In genomic region chr21:25501448-25501847, GRCh38 we compare ENCODE assay signal across 11 cellular contexts.
DNase-seq lines count a peak whose midpoint lies in the region; ATAC-seq and FAIRE-seq lines count a peak whose summit lies in the region.
"Had no signal": no experiment of that assay in that cellular context is flagged by ENCODE, and none has a peak within 500 bp of the region (broad histone marks: within the 10 kb centered on the region; RNA-seq: fewer than 3 reads in every experiment).

No MANE protein-coding gene starts in this region.

- H3K4me1 Mint-ChIP-seq in activated CD4-positive, alpha-beta memory T cell treated with anti-CD3 and anti-CD28 coated beads for 36 hours (ENCODE audit: low read depth): peaks cover 60% of the 10 kb centered on the region
- peaks cover 24% of the 10 kb centered on the region for H3K4me1 Mint-ChIP-seq in activated CD4-positive, alpha-beta memory T cell treated with anti-CD3 and anti-CD28 coated beads, Interleukin-2, amount 10 ng/mL, durations not matched to agents 7 days and 5 days

- FAIRE-seq in GM19239 (lab: Jason Lieb, UNC): no peak

- ATAC-seq in GM19467 (IDR thresholded peaks at IDR 0.05; ENCODE audit: unreplicated experiment) (peak; percentile 6), HG03045 (IDR thresholded peaks at IDR 0.05; ENCODE audit: unreplicated experiment) (peak; percentile 13)

- H3K9me3 Mint-ChIP-seq in activated CD4-positive, alpha-beta memory T cell treated with anti-CD3 and anti-CD28 coated beads for 36 hours: peaks cover 17% of the 10 kb centered on the region
- H3K9me3 Mint-ChIP-seq in activated CD4-positive, alpha-beta memory T cell treated with anti-CD3 and anti-CD28 coated beads, Interleukin-2, amount 10 ng/mL, durations not matched to agents 7 days and 5 days: peaks cover 30% of the 10 kb centered on the region

- peaks cover 38% of the 10 kb centered on the region for H3K36me3 Mint-ChIP-seq in activated CD4-positive, alpha-beta memory T cell treated with anti-CD3 and anti-CD28 coated beads for 36 hours
- H3K36me3 Mint-ChIP-seq in activated CD4-positive, alpha-beta memory T cell treated with anti-CD3 and anti-CD28 coated beads, Interleukin-2, amount 10 ng/mL, durations not matched to agents 7 days and 5 days (ENCODE audit: low read depth): peaks cover 23% of the 10 kb centered on the region

- H3K4me3 Mint-ChIP-seq in activated CD4-positive, alpha-beta memory T cell treated with anti-CD3 and anti-CD28 coated beads for 36 hours: peak overlapping the region; percentile 39
- no peak overlapping the region for H3K4me3 Mint-ChIP-seq in activated CD4-positive, alpha-beta memory T cell treated with anti-CD3 and anti-CD28 coated beads, Interleukin-2, amount 10 ng/mL, durations not matched to agents 7 days and 5 days

- no peaks in the 10 kb centered on the region for H3K27me3 Mint-ChIP-seq in activated CD4-positive, alpha-beta memory T cell treated with anti-CD3 and anti-CD28 coated beads for 36 hours
- H3K27me3 Mint-ChIP-seq in activated CD4-positive, alpha-beta memory T cell treated with anti-CD3 and anti-CD28 coated beads, Interleukin-2, amount 10 ng/mL, durations not matched to agents 7 days and 5 days: no peaks in the 10 kb centered on the region

- peak overlapping the region; percentile 87 for H3K27ac Mint-ChIP-seq in activated CD4-positive, alpha-beta memory T cell treated with anti-CD3 and anti-CD28 coated beads for 36 hours
- no peak overlapping the region for H3K27ac Mint-ChIP-seq in activated CD4-positive, alpha-beta memory T cell treated with anti-CD3 and anti-CD28 coated beads, Interleukin-2, amount 10 ng/mL, durations not matched to agents 7 days and 5 days

- CTCF ChIA-PET in activated CD4-positive, alpha-beta memory T cell treated with anti-CD3 and anti-CD28 coated beads for 36 hours (lab: Charles Lee): interaction anchor here (0.9 to 1.0 kb wide), 2 partner anchors 9 to 13 kb away, joined by 3 read pairs; no protein-coding TSS in a partner anchor
- CTCF ChIA-PET in activated CD4-positive, alpha-beta memory T cell treated with anti-CD3 and anti-CD28 coated beads, Interleukin-2, amount 10 ng/mL, durations not matched to agents 7 days and 5 days (lab: Charles Lee): no interaction called here

- intact Hi-C loops in activated CD4-positive, alpha-beta memory T cell treated with anti-CD3 and anti-CD28 coated beads for 36 hours (cut with micrococcal nuclease): no loop called here

- POLR2A ChIA-PET in activated CD4-positive, alpha-beta memory T cell treated with anti-CD3 and anti-CD28 coated beads for 36 hours (lab: Charles Lee): interaction anchor here (1.3 to 3.5 kb wide), 14 partner anchors 10 to 80 kb away, joined by 3 to 30 read pairs (median 8); no protein-coding TSS in a partner anchor
- POLR2A ChIA-PET in activated CD4-positive, alpha-beta memory T cell treated with anti-CD3 and anti-CD28 coated beads, Interleukin-2, amount 10 ng/mL, durations not matched to agents 7 days and 5 days (lab: Charles Lee): interaction anchor here (0.6 kb wide), 1 partner anchor 137 kb away, joined by 4 read pairs; no protein-coding TSS in a partner anchor

- DNase-seq in activated CD4-positive, alpha-beta memory T cell treated with anti-CD3 and anti-CD28 coated beads for 36 hours: no peak
- DNase-seq in activated CD4-positive, alpha-beta memory T cell treated with anti-CD3 and anti-CD28 coated beads, Interleukin-2, amount 10 ng/mL, durations not matched to agents 7 days and 5 days: no peak
- DNase-seq in fibroblast of peridontal ligament (ENCODE audit: extremely low read depth): peak; percentile 8
- no peak for DNase-seq in 8988T
- DNase-seq in GM19239 (ENCODE audit: insufficient read length, low spot score): no peak
- DNase-seq in HuH-7 (ENCODE audit: low spot score): no peak
- DNase-seq: left lung, NCI-H446 treated with DMSO at 0.1 percent for 48 hours, SHP77 treated with DMSO at 0.1 percent for 48 hours had no signal
